13 cellular contexts compared by ENCODE assay signal in the genomic region with DNA sequence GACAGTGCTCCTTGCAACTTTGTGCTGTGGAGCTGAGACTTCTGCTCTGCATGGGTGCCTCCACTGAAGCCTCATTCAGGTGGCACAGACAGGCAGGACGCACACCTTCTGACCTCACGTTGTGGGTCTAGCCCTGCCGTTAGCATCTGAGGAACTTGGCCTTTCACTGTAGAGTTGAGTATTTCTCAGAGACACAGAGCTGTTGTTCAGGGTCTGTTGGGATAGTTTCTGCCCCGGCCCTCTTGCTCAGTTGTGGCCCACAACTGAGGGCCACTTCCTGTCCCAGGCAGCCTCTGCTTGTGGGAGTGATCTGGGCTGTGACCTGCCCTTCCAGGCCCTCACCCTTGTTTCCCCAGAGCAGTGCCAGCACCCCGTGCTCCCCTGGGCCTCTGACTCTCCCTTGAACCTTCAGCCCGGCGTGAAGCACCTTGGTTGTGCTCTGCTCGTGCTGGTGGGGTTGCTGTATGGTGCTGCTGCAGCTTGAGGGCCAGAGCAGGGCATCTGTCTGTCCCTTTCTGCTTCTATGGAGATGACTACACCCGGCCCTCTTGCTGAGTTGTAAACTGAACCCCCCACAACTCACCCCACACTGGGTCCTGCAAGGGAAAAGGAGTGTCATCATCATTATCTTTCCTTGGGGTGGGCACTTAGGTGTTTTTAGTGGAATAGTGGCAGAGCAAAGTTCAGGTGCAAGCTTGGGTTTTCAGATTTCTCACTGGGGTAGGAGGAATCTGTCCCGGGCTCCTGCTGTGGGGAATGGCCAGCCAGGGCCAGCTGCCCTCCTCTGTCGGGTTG. TPM values are rescaled to one million over a fixed set of nuclear protein-coding genes. Genes with fewer than 3 reads are reported as not detected.
DNase-seq lines count a peak whose midpoint lies in the region; ATAC-seq and TF ChIP-seq lines count a peak whose summit lies in the region.
"Had no signal": no experiment of that assay in that cellular context is flagged by ENCODE, and none has a peak within 500 bp of the region (broad histone marks: within the 10 kb centered on the region; RNA-seq: fewer than 3 reads in every experiment).

No MANE protein-coding gene starts in this region.

- no peak for TF ChIP-seq CTCF in thyroid gland (IDR thresholded peaks at IDR 0.05)

- ATAC-seq in activated CD8-positive, alpha-beta memory T cell treated with anti-CD3 and anti-CD28 coated beads, Interleukin-2, amount 10 ng/mL, durations not matched to agents 7 days and 5 days: peak; percentile 74
- ATAC-seq in HG03432 (IDR thresholded peaks at IDR 0.05; ENCODE audit: unreplicated experiment): peak; percentile 58
- peak; percentile 56 for ATAC-seq in central memory CD8-positive, alpha-beta T cell (replicated peaks; ENCODE audit: extremely low read depth, poor library complexity, severe bottlenecking)

- no peaks in the 10 kb centered on the region for H3K36me3 ChIP-seq in thyroid gland
- H3K36me3 ChIP-seq: cardiac muscle cell, SJCRH30 had no signal

- no peak overlapping the region for H3K27ac ChIP-seq in thyroid gland
- H3K27ac ChIP-seq: cardiac muscle cell, SJCRH30 had no signal

- H3K4me3 Mint-ChIP-seq in activated CD8-positive, alpha-beta memory T cell treated with anti-CD3 and anti-CD28 coated beads, Interleukin-2, amount 10 ng/mL, durations not matched to agents 7 days and 5 days: peak overlapping the region; percentile 8
- H3K4me3 Mint-ChIP-seq in central memory CD8-positive, alpha-beta T cell: peak overlapping the region; percentile 79

- H3K4me1 Mint-ChIP-seq in activated CD8-positive, alpha-beta memory T cell treated with anti-CD3 and anti-CD28 coated beads, Interleukin-2, amount 10 ng/mL, durations not matched to agents 7 days and 5 days: peaks cover 54% of the 10 kb centered on the region
- H3K4me1 Mint-ChIP-seq in central memory CD8-positive, alpha-beta T cell: peaks cover 73% of the 10 kb centered on the region

- peak overlapping the region; percentile 77 for H3K27ac Mint-ChIP-seq in activated CD8-positive, alpha-beta memory T cell treated with anti-CD3 and anti-CD28 coated beads, Interleukin-2, amount 10 ng/mL, durations not matched to agents 7 days and 5 days
- H3K27ac Mint-ChIP-seq in central memory CD8-positive, alpha-beta T cell (ENCODE audit: low read depth): peak overlapping the region; percentile 91

- H3K36me3 Mint-ChIP-seq in activated CD8-positive, alpha-beta memory T cell treated with anti-CD3 and anti-CD28 coated beads, Interleukin-2, amount 10 ng/mL, durations not matched to agents 7 days and 5 days: no peaks in the 10 kb centered on the region
- H3K36me3 Mint-ChIP-seq in central memory CD8-positive, alpha-beta T cell (ENCODE audit: insufficient read depth): peaks cover 1% of the 10 kb centered on the region

- TF ChIP-seq POLR2A in thyroid gland (IDR thresholded peaks at IDR 0.05): no peak

- intact Hi-C loops in thyroid gland (cut with DNase I): no loop called here

- H3K27me3 Mint-ChIP-seq in activated CD8-positive, alpha-beta memory T cell treated with anti-CD3 and anti-CD28 coated beads, Interleukin-2, amount 10 ng/mL, durations not matched to agents 7 days and 5 days: no peaks in the 10 kb centered on the region
- H3K27me3 Mint-ChIP-seq in central memory CD8-positive, alpha-beta T cell: no peaks in the 10 kb centered on the region

- H3K4me3 ChIP-seq in thyroid gland (replicated peaks in 1 of 3): no peak overlapping the region
- H3K4me3 ChIP-seq: cardiac muscle cell, SJCRH30 had no signal

- peak; percentile 57 for DNase-seq in activated CD8-positive, alpha-beta memory T cell treated with anti-CD3 and anti-CD28 coated beads, Interleukin-2, amount 10 ng/mL, durations not matched to agents 7 days and 5 days
- no peak for DNase-seq in activated CD8-positive, alpha-beta memory T cell treated with anti-CD3 and anti-CD28 coated beads, Interleukin-2, amount 50 U/mL, for 4 hours
- DNase-seq in central memory CD8-positive, alpha-beta T cell (ENCODE audit: low spot score in 2 of 2): no peak
- DNase-seq in thyroid gland: peak; percentile 28 to 44
- DNase-seq in NCI-H2029 (lab: John Stamatoyannopoulos, UW): no peak
- no peak for DNase-seq in iPS-NIHi11 (ENCODE audit: low spot score)
- no peak for DNase-seq in HPDE6-E6E7 (ENCODE audit: extremely low spot score)
- DNase-seq: ACHN, HCEC 1CT, NCI-H2171, SJCRH30 had no signal

- peaks cover 23 to 51% of the 10 kb centered on the region in 2 donors for H3K4me1 ChIP-seq in thyroid gland

- H3K27me3 ChIP-seq in thyroid gland: no peaks in the 10 kb centered on the region
- H3K27me3 ChIP-seq: cardiac muscle cell, SJCRH30 had no signal

- WGBS in thyroid gland, 2 donors: 55 to 70% methylated on average over 11 of the region's 11 CpGs

- CTCF ChIA-PET in activated CD8-positive, alpha-beta memory T cell treated with anti-CD3 and anti-CD28 coated beads, Interleukin-2, amount 10 ng/mL, durations not matched to agents 7 days and 5 days (lab: Charles Lee): interaction anchor here (0.8 to 5.9 kb wide), 7 partner anchors 10 to 115 kb away, joined by 3 to 54 read pairs (median 5); a partner anchor contains a TSS

- H3K9me3 Mint-ChIP-seq in activated CD8-positive, alpha-beta memory T cell treated with anti-CD3 and anti-CD28 coated beads, Interleukin-2, amount 10 ng/mL, durations not matched to agents 7 days and 5 days (ENCODE audit: low read depth): no peaks in the 10 kb centered on the region
- H3K9me3 Mint-ChIP-seq in central memory CD8-positive, alpha-beta T cell: no peaks in the 10 kb centered on the region

- H3K9me3 ChIP-seq in thyroid gland: no peaks in the 10 kb centered on the region
- H3K9me3 ChIP-seq: SJCRH30 had no signal

RNA-seq across cellular contexts. Expression of a gene that starts 11.7 kb away (rescaled TPM):
- 10 to 100 TPM; 24.1 to 25.6 TPM for total RNA-seq in activated CD8-positive, alpha-beta memory T cell treated with anti-CD3 and anti-CD28 coated beads, Interleukin-2, amount 10 ng/mL, durations not matched to agents 7 days and 5 days
- 10 to 100 TPM; 20.0 to 50.4 (median 35.1) TPM for total RNA-seq in thyroid gland

RNA-seq across cellular contexts. Expression of a gene that starts 18.3 kb away (rescaled TPM):
- total RNA-seq in activated CD8-positive, alpha-beta memory T cell treated with anti-CD3 and anti-CD28 coated beads, Interleukin-2, amount 10 ng/mL, durations not matched to agents 7 days and 5 days: 10 to 100 TPM; 12.3 to 12.6 TPM
- total RNA-seq in thyroid gland: 10 to 100 TPM; 15.7 to 22.6 (median 20.1) TPM

RNA-seq across cellular contexts. Expression of a gene that starts 46.9 kb away (rescaled TPM):
- total RNA-seq in activated CD8-positive, alpha-beta memory T cell treated with anti-CD3 and anti-CD28 coated beads, Interleukin-2, amount 10 ng/mL, durations not matched to agents 7 days and 5 days: 10 to 100 TPM; 70.3 to 87.2 TPM
- total RNA-seq in thyroid gland: 100 to 1,000 TPM; 393 to 723 (median 539) TPM

Comparison
In these comparisons a context has a peak if more than half of its experiments do, and no peak if none do; other contexts are left out.
1. DNase-seq: peak in activated CD8-positive, alpha-beta memory T cell treated with anti-CD3 and anti-CD28 coated beads, Interleukin-2, amount 10 ng/mL, durations not matched to agents 7 days and 5 days (single experiment) and thyroid gland (2 of 2); none in activated CD8-positive, alpha-beta memory T cell treated with anti-CD3 and anti-CD28 coated beads, Interleukin-2, amount 50 U/mL, for 4 hours (single experiment), central memory CD8-positive, alpha-beta T cell (0 of 2), NCI-H2029 (single experiment), iPS-NIHi11 (single experiment) and HPDE6-E6E7 (single experiment).
2. RNA of a gene that starts 46.9 kb away (total RNA-seq): 393 to 723 TPM in thyroid gland; 70.3 to 87.2 TPM in activated CD8-positive, alpha-beta memory T cell treated with anti-CD3 and anti-CD28 coated beads, Interleukin-2, amount 10 ng/mL, durations not matched to agents 7 days and 5 days; every median in the first group is over 4 times any median in the second.
3. Peak in every context shown above with its lines, with median percentiles within 50 percentile points of each other: ATAC-seq.